In genomic region chr5:1063661-1064382, GRCh38 we compare ENCODE assay signal across 25 cellular contexts. TPM values are rescaled to one million over a fixed set of nuclear protein-coding genes. Genes with fewer than 3 reads are reported as not detected.
DNase-seq lines count a peak whose midpoint lies in the region; ATAC-seq, FAIRE-seq and TF ChIP-seq lines count a peak whose summit lies in the region.
"Had no signal": no experiment of that assay in that cellular context is flagged by ENCODE, and none has a peak within 500 bp of the region (broad histone marks: within the 10 kb centered on the region; RNA-seq: fewer than 3 reads in every experiment).

No MANE protein-coding gene starts in this region.

- no peak overlapping the region for H3K4me3 Mint-ChIP-seq in chondrocyte (ENCODE audit: unreplicated experiment)
- no peak overlapping the region for H3K4me3 Mint-ChIP-seq in activated naive CD4-positive, alpha-beta T cell treated with anti-CD3 and anti-CD28 coated beads, Interleukin-2, amount 10 ng/mL, durations not matched to agents 7 days and 5 days
- H3K4me3 Mint-ChIP-seq: CD4-positive, CD25-positive, alpha-beta regulatory T cell had no signal

- H3K36me3 ChIP-seq in right atrium auricular region (peaks cover 32% of the 10 kb centered on the region), HepG2 (replicated peaks in 1 of 2; ENCODE audit: control insufficient read depth in 1 of 2, insufficient read depth in 2 of 2, low read length in 2 of 2) (peaks cover 27 to 65% of the 10 kb centered on the region in 2 experiments; a peak in 4 of 5 replicates)

- H3K27me3 ChIP-seq in right atrium auricular region = no peaks in the 10 kb centered on the region
- no peaks in the 10 kb centered on the region for H3K27me3 ChIP-seq in HepG2 (ENCODE audit: control insufficient read depth in 1 of 2, insufficient read depth in 2 of 2, low read length in 2 of 2)
- H3K27me3 ChIP-seq: BLaER1 had no signal

- no peak overlapping the region for H3K27ac Mint-ChIP-seq in chondrocyte (ENCODE audit: unreplicated experiment)
- no peak overlapping the region for H3K27ac Mint-ChIP-seq in activated naive CD4-positive, alpha-beta T cell treated with anti-CD3 and anti-CD28 coated beads, Interleukin-2, amount 10 ng/mL, durations not matched to agents 7 days and 5 days

- H3K9me3 ChIP-seq in right atrium auricular region = no peaks in the 10 kb centered on the region
- no peaks in the 10 kb centered on the region for H3K9me3 ChIP-seq in HepG2 (ENCODE audit: low read length)
- H3K9me3 ChIP-seq: BLaER1 had no signal

- intact Hi-C loops in Right ventricle myocardium superior (cut with DNase I) (no loop called here), HepG2 (cut with micrococcal nuclease; ENCODE audit: unreplicated experiment) (no loop called here)

- no peak for FAIRE-seq in HepG2 (lab: Jason Lieb, UNC)
- FAIRE-seq: A204.1 had no signal

- no peaks in the 10 kb centered on the region for H3K4me1 ChIP-seq in right atrium auricular region
- H3K4me1 ChIP-seq in HepG2 (ENCODE audit: insufficient read depth, low read length) = no peaks in the 10 kb centered on the region

- H2AFZ ChIP-seq in HepG2 (ENCODE audit: low read length) = no peak overlapping the region
- H2AFZ ChIP-seq: PC-9 had no signal

- in situ Hi-C loops in HepG2 (cut with HindIII; ENCODE audit: extremely low pct_ligation_motif_present, low pct_unique_long_range_greater_than_20kb) = no loop called here
- in situ Hi-C loops in GM13976 (cut with MboI; ENCODE audit: low sequenced_read_pairs, unreplicated experiment) = no loop called here

- ATAC-seq in Right ventricle myocardium superior (ENCODE audit: poor library complexity) (no peak), HepG2 (no peak)

- no peaks in the 10 kb centered on the region for H3K79me2 ChIP-seq in HepG2 (ENCODE audit: insufficient read depth, low read length)

- no TSS peak for BruUV-seq in HepG2 (replicated peaks; lab: Mats Ljungman, UMichigan)

- WGBS in HepG2 (ENCODE audit: low lambda C conversion rate) = 97% methylated on average over 53 of the region's 56 CpGs

- H4K20me1 ChIP-seq in HepG2 (ENCODE audit: insufficient read depth, low read length) = no peaks in the 10 kb centered on the region

- H3K27ac ChIP-seq in right atrium auricular region (no peak overlapping the region), HepG2 (ENCODE audit: extremely low read length, insufficient read depth, low read length) (no peak overlapping the region)
- H3K27ac ChIP-seq: BLaER1, HL-60, PC-9 had no signal

- no peak overlapping the region for H3K9ac ChIP-seq in HepG2 (ENCODE audit: insufficient read depth, low read depth, low read length)
- H3K9ac ChIP-seq: BLaER1 had no signal

- TF ChIP-seq POLR2A in HepG2 (IDR thresholded peaks at IDR 0.05; ENCODE audit: insufficient read depth in 1 of 2, low read depth in 2 of 2, low read length in 2 of 2) = no peak

- CTCF ChIA-PET in HepG2 (lab: Yijun Ruan, JAX; ENCODE audit: low intra/inter-chr PET ratio, low total read pairs) = no interaction called here
- CTCF ChIA-PET in activated naive CD4-positive, alpha-beta T cell treated with anti-CD3 and anti-CD28 coated beads, Interleukin-2, amount 10 ng/mL, durations not matched to agents 7 days and 5 days (lab: Charles Lee) = no interaction called here

- H3K4me2 ChIP-seq in HepG2 (ENCODE audit: low read depth, low read length) = no peak overlapping the region
- H3K4me2 ChIP-seq: BLaER1, PC-9 had no signal

- H3K4me1 Mint-ChIP-seq in chondrocyte (ENCODE audit: low read depth) = no peaks in the 10 kb centered on the region
- no peaks in the 10 kb centered on the region for H3K4me1 Mint-ChIP-seq in activated naive CD4-positive, alpha-beta T cell treated with anti-CD3 and anti-CD28 coated beads, Interleukin-2, amount 10 ng/mL, durations not matched to agents 7 days and 5 days
- H3K4me1 Mint-ChIP-seq: CD4-positive, CD25-positive, alpha-beta regulatory T cell had no signal

- H3K36me3 Mint-ChIP-seq in chondrocyte (ENCODE audit: low read depth) = no peaks in the 10 kb centered on the region
- peaks cover 14% of the 10 kb centered on the region for H3K36me3 Mint-ChIP-seq in activated naive CD4-positive, alpha-beta T cell treated with anti-CD3 and anti-CD28 coated beads, Interleukin-2, amount 10 ng/mL, durations not matched to agents 7 days and 5 days

- POLR2A ChIA-PET in HepG2 (lab: Yijun Ruan, JAX) = no interaction called here

- H3K4me3 ChIP-seq in right atrium auricular region (no peak overlapping the region), HepG2 (replicated peaks in 1 of 3; ENCODE audit: insufficient read depth in 1 of 3, low read depth in 2 of 3, low read length in 3 of 3) (no peak overlapping the region)
- H3K4me3 ChIP-seq: BLaER1, PC-9 had no signal

- no peak for TF ChIP-seq RAD21 in HepG2 (CRISPR knock-in tag; IDR thresholded peaks at IDR 0.05)

- TF ChIP-seq EP300 in HepG2 (IDR thresholded peaks at IDR 0.05; ENCODE audit: low read depth in 2 of 2, low read length in 2 of 2) = no peak
- TF ChIP-seq EP300 in HepG2 (CRISPR knock-in tag; IDR thresholded peaks at IDR 0.05; ENCODE audit: borderline replicate concordance) = no peak

- H3K27me3 Mint-ChIP-seq in chondrocyte (ENCODE audit: low read depth) = peaks cover 5% of the 10 kb centered on the region
- no peaks in the 10 kb centered on the region for H3K27me3 Mint-ChIP-seq in activated naive CD4-positive, alpha-beta T cell treated with anti-CD3 and anti-CD28 coated beads, Interleukin-2, amount 10 ng/mL, durations not matched to agents 7 days and 5 days
- H3K27me3 Mint-ChIP-seq: CD4-positive, CD25-positive, alpha-beta regulatory T cell had no signal

- TF ChIP-seq CTCF in right atrium auricular region (IDR thresholded peaks at IDR 0.05) = no peak
- no peak for TF ChIP-seq CTCF in chondrocyte (IDR thresholded peaks at IDR 0.05)
- TF ChIP-seq CTCF in HepG2 (CRISPR knock-in tag; IDR thresholded peaks at IDR 0.05) = no peak
- TF ChIP-seq CTCF in GM13976 (IDR thresholded peaks at IDR 0.05; ENCODE audit: borderline replicate concordance, control extremely low read depth, extremely low read depth, insufficient read depth, missing control alignments) = no peak

- H3K9me3 Mint-ChIP-seq in chondrocyte (ENCODE audit: low read depth) = no peaks in the 10 kb centered on the region
- no peaks in the 10 kb centered on the region for H3K9me3 Mint-ChIP-seq in activated naive CD4-positive, alpha-beta T cell treated with anti-CD3 and anti-CD28 coated beads, Interleukin-2, amount 10 ng/mL, durations not matched to agents 7 days and 5 days

- DNase-seq in Right ventricle myocardium superior (peak; percentile 33), right atrium auricular region (ENCODE audit: low spot score) (no peak), chondrocyte (ENCODE audit: low spot score) (peak; percentile 90), HepG2 (ENCODE audit: low spot score) (no peak), GM13976 (ENCODE audit: low spot score) (no peak)
- no peak for DNase-seq in activated naive CD4-positive, alpha-beta T cell treated with anti-CD3 and anti-CD28 coated beads, Interleukin-2, amount 10 ng/mL, durations not matched to agents 7 days and 5 days
- DNase-seq in stimulated activated CD4-positive, alpha-beta T cell treated with anti-CD3 and anti-CD28 coated beads, Interleukin-12 subunit alpha, Interleukin-12 subunit beta, amount 100 ng/mL, for 4 hours = no peak
- DNase-seq: CD4-positive, CD25-positive, alpha-beta regulatory T cell; DMS153; DND-41; GOT3; HCEC 1CT; Karpas-422; NCI-H1092; NCI-H1417 treated with DMSO at 0.1 percent for 48 hours; NCI-H1694 treated with DMSO at 0.1 percent for 48 hours; NCI-H2081; NCI-H2227 treated with DMSO at 0.1 percent for 48 hours; NCI-H526 treated with DMSO at 0.1 percent for 48 hours; PC-9; SHP77 had no signal

RNA-seq across cellular contexts. Expression of gene SLC12A7, which starts 48.0 kb away (rescaled TPM):
- total RNA-seq in Right ventricle myocardium superior (172 TPM), right atrium auricular region (10 to 100 TPM; 28.5 to 42.3 TPM), chondrocyte (2.0 to 4.9 TPM (median 3.7 TPM) in 3 replicates), HepG2 (2016; rRNA removed; fragmentation: Illumina TruSeq; extraction: Trizol) (7.4 and 14.0 TPM in 2 replicates)
- 9.5 and 12.5 TPM in 2 replicates for total RNA-seq in HepG2 (2016; cell fraction: cytosol; rRNA removed; fragmentation: Illumina TruSeq; extraction: Trizol; ENCODE audit: low read depth)
- total RNA-seq in HepG2 (2016; cell fraction: insoluble cytoplasmic fraction; rRNA removed; fragmentation: Illumina TruSeq; extraction: Trizol) = 5.2 and 15.7 TPM in 2 replicates
- total RNA-seq in HepG2 (2016; cell fraction: membrane; rRNA removed; fragmentation: Illumina TruSeq; extraction: Trizol) = 6.9 and 7.7 TPM in 2 replicates
- total RNA-seq in HepG2 (2016; cell fraction: nucleus; rRNA removed; fragmentation: Illumina TruSeq; extraction: Trizol) = 21.8 and 25.8 TPM in 2 replicates
- 18.5 and 25.6 TPM in 2 replicates for polyA plus RNA-seq in HepG2 (2011; rRNA removed)
- polyA plus RNA-seq in HepG2 (2011; cell fraction: cytosol; rRNA removed) = 11.8 and 15.1 TPM in 2 replicates
- polyA plus RNA-seq in HepG2 (2011; cell fraction: nucleus; rRNA removed) = 164 and 213 TPM in 2 replicates
- polyA plus RNA-seq in HepG2 (2012) = 28.2 and 30.9 TPM in 2 replicates
- 1.4 and 1.6 TPM in 2 replicates for polyA plus RNA-seq in HepG2 (2016; cell fraction: cytosol; fragmentation: Illumina TruSeq; extraction: Trizol; ENCODE audit: low read depth)
- 6.3 and 7.6 TPM in 2 replicates for polyA plus RNA-seq in HepG2 (2016; cell fraction: insoluble cytoplasmic fraction; fragmentation: Illumina TruSeq; extraction: Trizol; ENCODE audit: low read depth)
- 3.2 and 3.7 TPM in 2 replicates for polyA plus RNA-seq in HepG2 (2016; cell fraction: membrane; fragmentation: Illumina TruSeq; extraction: Trizol; ENCODE audit: low read depth)
- 88.5 and 93.5 TPM in 2 replicates for polyA plus RNA-seq in HepG2 (2016; cell fraction: nucleus; fragmentation: Illumina TruSeq; extraction: Trizol; ENCODE audit: insufficient read depth, low read depth)
- polyA minus RNA-seq in HepG2 (2011; rRNA and poly(A)+ RNA removed; ENCODE audit: low replicate concordance) = 6.3 and 47.1 TPM in 2 replicates
- 14.7 and 16.2 TPM in 2 replicates for polyA minus RNA-seq in HepG2 (2011; cell fraction: cytosol; rRNA and poly(A)+ RNA removed)
- 40.3 and 44.4 TPM in 2 replicates for polyA minus RNA-seq in HepG2 (2011; cell fraction: nucleus; rRNA and poly(A)+ RNA removed)

RNA-seq across cellular contexts. Expression of gene NKD2, which starts 55.2 kb away (rescaled TPM):
- total RNA-seq in Right ventricle myocardium superior = 2.8 TPM
- total RNA-seq in right atrium auricular region = 1 to 10 TPM; 2.4 to 2.8 TPM
- total RNA-seq in chondrocyte = not detected in 3 replicates
- total RNA-seq in HepG2 (2016; rRNA removed; fragmentation: Illumina TruSeq; extraction: Trizol) = 0.53 and 0.94 TPM in 2 replicates
- total RNA-seq in HepG2 (2016; cell fraction: cytosol; rRNA removed; fragmentation: Illumina TruSeq; extraction: Trizol; ENCODE audit: low read depth) = 0.26 and 0.91 TPM in 2 replicates
- total RNA-seq in HepG2 (2016; cell fraction: insoluble cytoplasmic fraction; rRNA removed; fragmentation: Illumina TruSeq; extraction: Trizol) = 0.77 and 1.1 TPM in 2 replicates
- 0.48 and 0.90 TPM in 2 replicates for total RNA-seq in HepG2 (2016; cell fraction: membrane; rRNA removed; fragmentation: Illumina TruSeq; extraction: Trizol)
- 0.81 and 2.0 TPM in 2 replicates for total RNA-seq in HepG2 (2016; cell fraction: nucleus; rRNA removed; fragmentation: Illumina TruSeq; extraction: Trizol)
- polyA plus RNA-seq in HepG2 (2011; rRNA removed) = 0.81 and 0.82 TPM in 2 replicates
- 0.13 and 0.70 TPM in 2 replicates for polyA plus RNA-seq in HepG2 (2011; cell fraction: cytosol; rRNA removed)
- 10.6 and 14.1 TPM in 2 replicates for polyA plus RNA-seq in HepG2 (2011; cell fraction: nucleus; rRNA removed)
- 0.39 and 0.79 TPM in 2 replicates for polyA plus RNA-seq in HepG2 (2012)
- 0.59 and 0.60 TPM in 2 replicates for polyA plus RNA-seq in HepG2 (2016; cell fraction: cytosol; fragmentation: Illumina TruSeq; extraction: Trizol; ENCODE audit: low read depth)
- 1.1 and 1.2 TPM in 2 replicates for polyA plus RNA-seq in HepG2 (2016; cell fraction: insoluble cytoplasmic fraction; fragmentation: Illumina TruSeq; extraction: Trizol; ENCODE audit: low read depth)
- 0.76 and 0.84 TPM in 2 replicates for polyA plus RNA-seq in HepG2 (2016; cell fraction: membrane; fragmentation: Illumina TruSeq; extraction: Trizol; ENCODE audit: low read depth)
- polyA plus RNA-seq in HepG2 (2016; cell fraction: nucleus; fragmentation: Illumina TruSeq; extraction: Trizol; ENCODE audit: insufficient read depth, low read depth) = 5.1 and 6.3 TPM in 2 replicates
- polyA minus RNA-seq in HepG2 (2011; rRNA and poly(A)+ RNA removed; ENCODE audit: low replicate concordance) = 1.6 TPM in 1 of 2 replicates, not detected in the other
- 0.30 and 0.62 TPM in 2 replicates for polyA minus RNA-seq in HepG2 (2011; cell fraction: cytosol; rRNA and poly(A)+ RNA removed)
- 0.62 and 1.0 TPM in 2 replicates for polyA minus RNA-seq in HepG2 (2011; cell fraction: nucleus; rRNA and poly(A)+ RNA removed)
- total RNA-seq: CD4-positive, CD25-positive, alpha-beta regulatory T cell had no signal
- polyA plus RNA-seq: AG04450; CD4-positive, CD25-positive, alpha-beta regulatory T cell had no signal

Comparison
In these comparisons a context has a peak if more than half of its experiments do, and no peak if none do; other contexts are left out.
1. DNase-seq: peak in Right ventricle myocardium superior (single experiment) and chondrocyte (single experiment); none in right atrium auricular region (single experiment), HepG2 (single experiment), GM13976 (single experiment), activated naive CD4-positive, alpha-beta T cell treated with anti-CD3 and anti-CD28 coated beads, Interleukin-2, amount 10 ng/mL, durations not matched to agents 7 days and 5 days (single experiment) and stimulated activated CD4-positive, alpha-beta T cell treated with anti-CD3 and anti-CD28 coated beads, Interleukin-12 subunit alpha, Interleukin-12 subunit beta, amount 100 ng/mL, for 4 hours (single experiment).